1 cellular context compared by ENCODE assay signal in genomic region chr4:77801260-77801608, GRCh38.
TF ChIP-seq lines count a peak whose summit lies in the region.

No MANE protein-coding gene starts in this region.

TF ChIP-seq in H1, 55 proteins besides CTCF, POLR2A, EP300 and RAD21 (continued from another document):
- TF ChIP-seq ZNF274 (IDR thresholded peaks at IDR 0.05; ENCODE audit: borderline replicate concordance, extremely low read depth, low read length) (no peak), SP2 (IDR thresholded peaks at IDR 0.05; ENCODE audit: low read length) (no peak), CHD7 (IDR thresholded peaks at IDR 0.05; ENCODE audit: insufficient replicate concordance, low read length) (no peak), JUND (IDR thresholded peaks at IDR 0.05; ENCODE audit: low read length) (no peak), TAF7 (optimal IDR thresholded peaks at IDR 0.05; ENCODE audit: borderline replicate concordance, low read depth, low read length) (no peak), TAF1 (IDR thresholded peaks at IDR 0.05; ENCODE audit: low read depth, low read length) (no peak), GABPA (IDR thresholded peaks at IDR 0.05; ENCODE audit: borderline replicate concordance, insufficient read depth, low read length) (no peak), CHD1 (IDR thresholded peaks at IDR 0.05; ENCODE audit: low read depth, low read length) (no peak), TEAD4 (IDR thresholded peaks at IDR 0.05; ENCODE audit: low read depth, low read length) (no peak), CTBP2 (IDR thresholded peaks at IDR 0.05; ENCODE audit: borderline replicate concordance, insufficient read depth, insufficient read length, low read length) (no peak), CBX8 (IDR thresholded peaks at IDR 0.05; ENCODE audit: borderline replicate concordance, low read depth, low read length) (no peak), BCL11A (IDR thresholded peaks at IDR 0.05; ENCODE audit: low read depth in 2 of 2, low read length in 2 of 2) (no peak), HDAC6 (IDR thresholded peaks at IDR 0.05; ENCODE audit: low read depth, low read length) (no peak), POU5F1 (IDR thresholded peaks at IDR 0.05; ENCODE audit: low read depth, low read length) (no peak), PHF8 (conservative IDR thresholded peaks at IDR 0.05; ENCODE audit: low read depth, low read length) (no peak)
